3 cellular contexts compared by ENCODE assay signal in the genomic region with DNA sequence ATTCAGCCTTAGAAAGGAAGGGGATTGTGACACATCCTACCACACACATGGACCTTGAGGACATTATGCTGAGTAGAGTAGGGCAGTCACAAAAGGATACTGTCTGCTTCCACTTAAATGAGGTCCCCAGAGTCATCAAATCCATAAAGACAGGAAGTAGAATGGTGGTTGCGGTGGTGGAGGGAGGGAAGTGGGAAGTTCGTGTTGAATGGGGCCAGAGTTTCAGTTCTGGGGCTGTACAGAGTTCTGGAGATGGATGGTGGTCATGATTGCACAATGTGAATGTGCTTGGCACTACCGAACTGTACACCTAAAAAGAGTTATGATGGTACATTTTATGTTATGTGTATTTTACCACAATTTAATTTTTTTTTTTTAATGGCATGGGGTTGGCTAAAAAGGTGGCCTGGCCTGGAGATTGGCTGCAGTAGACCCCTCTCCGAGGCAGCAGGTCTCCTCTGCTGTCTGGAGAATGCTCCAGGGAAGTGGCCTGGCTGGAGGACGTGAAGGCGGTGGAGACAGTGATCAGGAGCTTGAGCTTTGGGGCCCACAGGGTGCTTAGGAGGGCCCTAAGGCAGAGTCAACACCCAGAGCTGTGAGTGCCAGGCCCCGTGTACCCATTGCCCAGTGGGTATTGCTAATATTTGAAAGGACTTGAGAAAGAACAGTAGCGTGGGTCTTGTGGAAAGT.
A peak's percentile ranks its signal among the peaks of the same experiment; 100 is the strongest.
TF ChIP-seq lines count a peak whose summit lies in the region.

No MANE protein-coding gene starts in this region.

TF ChIP-seq in HepG2, 621 proteins besides CTCF, POLR2A, EP300 and RAD21:
- TF ChIP-seq MTA1 (CRISPR knock-in tag; IDR thresholded peaks at IDR 0.05; ENCODE audit: borderline replicate concordance) (no peak), ZNF10 (CRISPR knock-in tag; IDR thresholded peaks at IDR 0.05; ENCODE audit: borderline replicate concordance, low read depth) (no peak), PPARG (CRISPR knock-in tag; conservative IDR thresholded peaks at IDR 0.05) (no peak), ZNF3 (CRISPR knock-in tag; IDR thresholded peaks at IDR 0.05) (no peak), ZNF672 (CRISPR knock-in tag; IDR thresholded peaks at IDR 0.05) (no peak)
- TF ChIP-seq, protein P1, sequence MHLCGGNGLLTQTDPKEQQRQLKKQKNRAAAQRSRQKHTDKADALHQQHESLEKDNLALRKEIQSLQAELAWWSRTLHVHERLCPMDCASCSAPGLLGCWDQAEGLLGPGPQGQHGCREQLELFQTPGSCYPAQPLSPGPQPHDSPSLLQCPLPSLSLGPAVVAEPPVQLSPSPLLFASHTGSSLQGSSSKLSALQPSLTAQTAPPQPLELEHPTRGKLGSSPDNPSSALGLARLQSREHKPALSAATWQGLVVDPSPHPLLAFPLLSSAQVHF (CRISPR knock-in tag; IDR thresholded peaks at IDR 0.05): no peak

TF ChIP-seq in GM12878, 131 proteins besides CTCF, POLR2A, EP300 and RAD21 (continues in another document):
- TF ChIP-seq IKZF1 (conservative IDR thresholded peaks at IDR 0.05) (peak; percentile 68), RB1 (IDR thresholded peaks at IDR 0.05; ENCODE audit: borderline replicate concordance) (no peak), CHD1 (IDR thresholded peaks at IDR 0.05; ENCODE audit: low read depth, low read length) (no peak), SPI1 (IDR thresholded peaks at IDR 0.05; ENCODE audit: borderline replicate concordance, insufficient read depth, low read depth, low read length) (peak; percentile 84; the same call in 1 of the 2 replicates), CBX3 (IDR thresholded peaks at IDR 0.05; ENCODE audit: borderline replicate concordance, low read depth) (no peak), EED (IDR thresholded peaks at IDR 0.05; ENCODE audit: low read depth) (peak; percentile 86), IKZF2 (IDR thresholded peaks at IDR 0.05) (peak; percentile 72 to 81), NFIC (IDR thresholded peaks at IDR 0.05; ENCODE audit: low read depth, low read length) (0 out of 2 replicates have a peak, but pooled peaks have one; percentile 42), KDM1A (IDR thresholded peaks at IDR 0.05; ENCODE audit: borderline replicate concordance) (no peak), RUNX3 (IDR thresholded peaks at IDR 0.05; ENCODE audit: low read length) (peak; percentile 91), SP1 (IDR thresholded peaks at IDR 0.05; ENCODE audit: low read depth, low read length) (no peak), MEF2B (IDR thresholded peaks at IDR 0.05; ENCODE audit: partially characterized antibody, poor library complexity, severe bottlenecking) (peak; percentile 23)
- TF ChIP-seq, protein P2, sequence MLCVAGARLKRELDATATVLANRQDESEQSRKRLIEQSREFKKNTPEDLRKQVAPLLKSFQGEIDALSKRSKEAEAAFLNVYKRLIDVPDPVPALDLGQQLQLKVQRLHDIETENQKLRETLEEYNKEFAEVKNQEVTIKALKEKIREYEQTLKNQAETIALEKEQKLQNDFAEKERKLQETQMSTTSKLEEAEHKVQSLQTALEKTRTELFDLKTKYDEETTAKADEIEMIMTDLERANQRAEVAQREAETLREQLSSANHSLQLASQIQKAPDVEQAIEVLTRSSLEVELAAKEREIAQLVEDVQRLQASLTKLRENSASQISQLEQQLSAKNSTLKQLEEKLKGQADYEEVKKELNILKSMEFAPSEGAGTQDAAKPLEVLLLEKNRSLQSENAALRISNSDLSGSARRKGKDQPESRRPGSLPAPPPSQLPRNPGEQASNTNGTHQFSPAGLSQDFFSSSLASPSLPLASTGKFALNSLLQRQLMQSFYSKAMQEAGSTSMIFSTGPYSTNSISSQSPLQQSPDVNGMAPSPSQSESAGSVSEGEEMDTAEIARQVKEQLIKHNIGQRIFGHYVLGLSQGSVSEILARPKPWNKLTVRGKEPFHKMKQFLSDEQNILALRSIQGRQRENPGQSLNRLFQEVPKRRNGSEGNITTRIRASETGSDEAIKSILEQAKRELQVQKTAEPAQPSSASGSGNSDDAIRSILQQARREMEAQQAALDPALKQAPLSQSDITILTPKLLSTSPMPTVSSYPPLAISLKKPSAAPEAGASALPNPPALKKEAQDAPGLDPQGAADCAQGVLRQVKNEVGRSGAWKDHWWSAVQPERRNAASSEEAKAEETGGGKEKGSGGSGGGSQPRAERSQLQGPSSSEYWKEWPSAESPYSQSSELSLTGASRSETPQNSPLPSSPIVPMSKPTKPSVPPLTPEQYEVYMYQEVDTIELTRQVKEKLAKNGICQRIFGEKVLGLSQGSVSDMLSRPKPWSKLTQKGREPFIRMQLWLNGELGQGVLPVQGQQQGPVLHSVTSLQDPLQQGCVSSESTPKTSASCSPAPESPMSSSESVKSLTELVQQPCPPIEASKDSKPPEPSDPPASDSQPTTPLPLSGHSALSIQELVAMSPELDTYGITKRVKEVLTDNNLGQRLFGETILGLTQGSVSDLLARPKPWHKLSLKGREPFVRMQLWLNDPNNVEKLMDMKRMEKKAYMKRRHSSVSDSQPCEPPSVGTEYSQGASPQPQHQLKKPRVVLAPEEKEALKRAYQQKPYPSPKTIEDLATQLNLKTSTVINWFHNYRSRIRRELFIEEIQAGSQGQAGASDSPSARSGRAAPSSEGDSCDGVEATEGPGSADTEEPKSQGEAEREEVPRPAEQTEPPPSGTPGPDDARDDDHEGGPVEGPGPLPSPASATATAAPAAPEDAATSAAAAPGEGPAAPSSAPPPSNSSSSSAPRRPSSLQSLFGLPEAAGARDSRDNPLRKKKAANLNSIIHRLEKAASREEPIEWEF (IDR thresholded peaks at IDR 0.05; ENCODE audit: insufficient replicate concordance, low read depth, low read length): no peak
- TF ChIP-seq, protein P3, sequence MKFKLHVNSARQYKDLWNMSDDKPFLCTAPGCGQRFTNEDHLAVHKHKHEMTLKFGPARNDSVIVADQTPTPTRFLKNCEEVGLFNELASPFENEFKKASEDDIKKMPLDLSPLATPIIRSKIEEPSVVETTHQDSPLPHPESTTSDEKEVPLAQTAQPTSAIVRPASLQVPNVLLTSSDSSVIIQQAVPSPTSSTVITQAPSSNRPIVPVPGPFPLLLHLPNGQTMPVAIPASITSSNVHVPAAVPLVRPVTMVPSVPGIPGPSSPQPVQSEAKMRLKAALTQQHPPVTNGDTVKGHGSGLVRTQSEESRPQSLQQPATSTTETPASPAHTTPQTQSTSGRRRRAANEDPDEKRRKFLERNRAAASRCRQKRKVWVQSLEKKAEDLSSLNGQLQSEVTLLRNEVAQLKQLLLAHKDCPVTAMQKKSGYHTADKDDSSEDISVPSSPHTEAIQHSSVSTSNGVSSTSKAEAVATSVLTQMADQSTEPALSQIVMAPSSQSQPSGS (IDR thresholded peaks at IDR 0.05; ENCODE audit: low read length): no peak

TF ChIP-seq in WTC11, 78 proteins besides CTCF, POLR2A, EP300 and RAD21:
- no peak for TF ChIP-seq TCF7 (CRISPR knock-in tag; IDR thresholded peaks at IDR 0.05; ENCODE audit: low read depth)
- no peak for TF ChIP-seq ZNF138 (CRISPR knock-in tag; conservative IDR thresholded peaks at IDR 0.05)
- TF ChIP-seq MXD4 (CRISPR knock-in tag; IDR thresholded peaks at IDR 0.05; ENCODE audit: borderline replicate concordance): no peak
- TF ChIP-seq, protein P4, sequence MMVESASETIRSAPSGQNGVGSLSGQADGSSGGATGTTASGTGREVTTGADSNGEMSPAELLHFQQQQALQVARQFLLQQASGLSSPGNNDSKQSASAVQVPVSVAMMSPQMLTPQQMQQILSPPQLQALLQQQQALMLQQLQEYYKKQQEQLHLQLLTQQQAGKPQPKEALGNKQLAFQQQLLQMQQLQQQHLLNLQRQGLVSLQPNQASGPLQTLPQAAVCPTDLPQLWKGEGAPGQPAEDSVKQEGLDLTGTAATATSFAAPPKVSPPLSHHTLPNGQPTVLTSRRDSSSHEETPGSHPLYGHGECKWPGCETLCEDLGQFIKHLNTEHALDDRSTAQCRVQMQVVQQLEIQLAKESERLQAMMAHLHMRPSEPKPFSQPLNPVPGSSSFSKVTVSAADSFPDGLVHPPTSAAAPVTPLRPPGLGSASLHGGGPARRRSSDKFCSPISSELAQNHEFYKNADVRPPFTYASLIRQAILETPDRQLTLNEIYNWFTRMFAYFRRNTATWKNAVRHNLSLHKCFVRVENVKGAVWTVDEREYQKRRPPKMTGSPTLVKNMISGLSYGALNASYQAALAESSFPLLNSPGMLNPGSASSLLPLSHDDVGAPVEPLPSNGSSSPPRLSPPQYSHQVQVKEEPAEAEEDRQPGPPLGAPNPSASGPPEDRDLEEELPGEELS (CRISPR knock-in tag; IDR thresholded peaks at IDR 0.05): no peak
- TF ChIP-seq NR1H2 (CRISPR knock-in tag; IDR thresholded peaks at IDR 0.05): no peak
- TF ChIP-seq, protein P5, sequence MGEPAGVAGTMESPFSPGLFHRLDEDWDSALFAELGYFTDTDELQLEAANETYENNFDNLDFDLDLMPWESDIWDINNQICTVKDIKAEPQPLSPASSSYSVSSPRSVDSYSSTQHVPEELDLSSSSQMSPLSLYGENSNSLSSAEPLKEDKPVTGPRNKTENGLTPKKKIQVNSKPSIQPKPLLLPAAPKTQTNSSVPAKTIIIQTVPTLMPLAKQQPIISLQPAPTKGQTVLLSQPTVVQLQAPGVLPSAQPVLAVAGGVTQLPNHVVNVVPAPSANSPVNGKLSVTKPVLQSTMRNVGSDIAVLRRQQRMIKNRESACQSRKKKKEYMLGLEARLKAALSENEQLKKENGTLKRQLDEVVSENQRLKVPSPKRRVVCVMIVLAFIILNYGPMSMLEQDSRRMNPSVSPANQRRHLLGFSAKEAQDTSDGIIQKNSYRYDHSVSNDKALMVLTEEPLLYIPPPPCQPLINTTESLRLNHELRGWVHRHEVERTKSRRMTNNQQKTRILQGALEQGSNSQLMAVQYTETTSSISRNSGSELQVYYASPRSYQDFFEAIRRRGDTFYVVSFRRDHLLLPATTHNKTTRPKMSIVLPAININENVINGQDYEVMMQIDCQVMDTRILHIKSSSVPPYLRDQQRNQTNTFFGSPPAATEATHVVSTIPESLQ (CRISPR knock-in tag; IDR thresholded peaks at IDR 0.05): no peak
- TF ChIP-seq RELA (CRISPR knock-in tag; IDR thresholded peaks at IDR 0.05; ENCODE audit: borderline replicate concordance): no peak
- TF ChIP-seq HMGA2 (CRISPR knock-in tag; IDR thresholded peaks at IDR 0.05): no peak
- no peak for TF ChIP-seq GTF2I (CRISPR knock-in tag; conservative IDR thresholded peaks at IDR 0.05)
- no peak for TF ChIP-seq NFYB (CRISPR knock-in tag; conservative IDR thresholded peaks at IDR 0.05; ENCODE audit: low read depth)
- no peak for TF ChIP-seq PRRX2 (CRISPR knock-in tag; IDR thresholded peaks at IDR 0.05)
- TF ChIP-seq NR2C2 (CRISPR knock-in tag; IDR thresholded peaks at IDR 0.05): no peak
- TF ChIP-seq ZNF671 (CRISPR knock-in tag; IDR thresholded peaks at IDR 0.05): no peak
- TF ChIP-seq, protein P6, sequence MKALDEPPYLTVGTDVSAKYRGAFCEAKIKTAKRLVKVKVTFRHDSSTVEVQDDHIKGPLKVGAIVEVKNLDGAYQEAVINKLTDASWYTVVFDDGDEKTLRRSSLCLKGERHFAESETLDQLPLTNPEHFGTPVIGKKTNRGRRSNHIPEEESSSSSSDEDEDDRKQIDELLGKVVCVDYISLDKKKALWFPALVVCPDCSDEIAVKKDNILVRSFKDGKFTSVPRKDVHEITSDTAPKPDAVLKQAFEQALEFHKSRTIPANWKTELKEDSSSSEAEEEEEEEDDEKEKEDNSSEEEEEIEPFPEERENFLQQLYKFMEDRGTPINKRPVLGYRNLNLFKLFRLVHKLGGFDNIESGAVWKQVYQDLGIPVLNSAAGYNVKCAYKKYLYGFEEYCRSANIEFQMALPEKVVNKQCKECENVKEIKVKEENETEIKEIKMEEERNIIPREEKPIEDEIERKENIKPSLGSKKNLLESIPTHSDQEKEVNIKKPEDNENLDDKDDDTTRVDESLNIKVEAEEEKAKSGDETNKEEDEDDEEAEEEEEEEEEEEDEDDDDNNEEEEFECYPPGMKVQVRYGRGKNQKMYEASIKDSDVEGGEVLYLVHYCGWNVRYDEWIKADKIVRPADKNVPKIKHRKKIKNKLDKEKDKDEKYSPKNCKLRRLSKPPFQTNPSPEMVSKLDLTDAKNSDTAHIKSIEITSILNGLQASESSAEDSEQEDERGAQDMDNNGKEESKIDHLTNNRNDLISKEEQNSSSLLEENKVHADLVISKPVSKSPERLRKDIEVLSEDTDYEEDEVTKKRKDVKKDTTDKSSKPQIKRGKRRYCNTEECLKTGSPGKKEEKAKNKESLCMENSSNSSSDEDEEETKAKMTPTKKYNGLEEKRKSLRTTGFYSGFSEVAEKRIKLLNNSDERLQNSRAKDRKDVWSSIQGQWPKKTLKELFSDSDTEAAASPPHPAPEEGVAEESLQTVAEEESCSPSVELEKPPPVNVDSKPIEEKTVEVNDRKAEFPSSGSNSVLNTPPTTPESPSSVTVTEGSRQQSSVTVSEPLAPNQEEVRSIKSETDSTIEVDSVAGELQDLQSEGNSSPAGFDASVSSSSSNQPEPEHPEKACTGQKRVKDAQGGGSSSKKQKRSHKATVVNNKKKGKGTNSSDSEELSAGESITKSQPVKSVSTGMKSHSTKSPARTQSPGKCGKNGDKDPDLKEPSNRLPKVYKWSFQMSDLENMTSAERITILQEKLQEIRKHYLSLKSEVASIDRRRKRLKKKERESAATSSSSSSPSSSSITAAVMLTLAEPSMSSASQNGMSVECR (CRISPR knock-in tag; IDR thresholded peaks at IDR 0.05; ENCODE audit: borderline replicate concordance): no peak
- TF ChIP-seq ZNF396 (CRISPR knock-in tag; IDR thresholded peaks at IDR 0.05; ENCODE audit: borderline replicate concordance): no peak
- no peak for TF ChIP-seq TEAD4 (CRISPR knock-in tag; IDR thresholded peaks at IDR 0.05)
- no peak for TF ChIP-seq RORB (CRISPR knock-in tag; IDR thresholded peaks at IDR 0.05)
- no peak for TF ChIP-seq ETV6 (CRISPR knock-in tag; IDR thresholded peaks at IDR 0.05)
